1 cellular context compared by ENCODE assay signal in genomic region chr4:121785479-121785878, GRCh38.
TF ChIP-seq lines count a peak whose summit lies in the region.

No MANE protein-coding gene starts in this region.

TF ChIP-seq in IMR-90, 13 proteins besides CTCF, POLR2A, EP300 and RAD21 (continued from another document):
- TF ChIP-seq NFE2L2 (IDR thresholded peaks at IDR 0.05; ENCODE audit: low read depth, low read length) = no peak
- no peak for TF ChIP-seq CEBPB (IDR thresholded peaks at IDR 0.05; ENCODE audit: low read depth, low read length)
- TF ChIP-seq BHLHE40 (IDR thresholded peaks at IDR 0.05; ENCODE audit: low read depth, low read length) = no peak
TF ChIP-seq in IMR-90: peak in this region for 0.
